1 cellular context compared by ENCODE assay signal in genomic region chr5:69374911-69375446, GRCh38.
TF ChIP-seq lines count a peak whose summit lies in the region.

No MANE protein-coding gene starts in this region.

TF ChIP-seq in GM12878, 131 proteins besides CTCF, POLR2A, EP300 and RAD21 (continued from another document and continues in another):
- TF ChIP-seq ZBTB33 (IDR thresholded peaks at IDR 0.05) (no peak), KAT2A (conservative IDR thresholded peaks at IDR 0.05; ENCODE audit: control insufficient read depth, low read depth, low read length) (no peak), MEF2A (IDR thresholded peaks at IDR 0.05; ENCODE audit: insufficient read depth, low read depth, low read length) (peak; percentile 97), CEBPB (IDR thresholded peaks at IDR 0.05; ENCODE audit: borderline replicate concordance in 1 of 2, low read depth in 2 of 2, low read length in 2 of 2) (no peak; a peak in 1 of 4 replicates), TAF1 (IDR thresholded peaks at IDR 0.05; ENCODE audit: borderline replicate concordance, low read depth, low read length) (peak; percentile 20; the same call in 1 of the 2 replicates), CEBPZ (IDR thresholded peaks at IDR 0.05; ENCODE audit: low read depth, low read length) (no peak), MTA2 (IDR thresholded peaks at IDR 0.05; ENCODE audit: low read depth) (peak; percentile 98), ZNF217 (IDR thresholded peaks at IDR 0.05) (no peak), YY1 (IDR thresholded peaks at IDR 0.05; ENCODE audit: low read depth, low read length) (no peak), EED (IDR thresholded peaks at IDR 0.05; ENCODE audit: low read depth) (0 out of 2 replicates have a peak, but pooled peaks have one; percentile 36), MEF2B (IDR thresholded peaks at IDR 0.05; ENCODE audit: partially characterized antibody, poor library complexity, severe bottlenecking) (peak; percentile 95), NR2C2 (IDR thresholded peaks at IDR 0.05; ENCODE audit: borderline replicate concordance, control insufficient read depth, insufficient read length, low read depth) (no peak), ZZZ3 (IDR thresholded peaks at IDR 0.05; ENCODE audit: control insufficient read depth, insufficient read length, low read depth) (no peak), WRNIP1 (IDR thresholded peaks at IDR 0.05; ENCODE audit: borderline replicate concordance, low read depth, low read length) (no peak), HDAC6 (IDR thresholded peaks at IDR 0.05; ENCODE audit: unreplicated experiment) (no peak), YBX1 (IDR thresholded peaks at IDR 0.05) (no peak), NR2C1 (IDR thresholded peaks at IDR 0.05) (no peak), STAT3 (IDR thresholded peaks at IDR 0.05; ENCODE audit: low read depth, low read length) (no peak), RBBP5 (conservative IDR thresholded peaks at IDR 0.05) (no peak), PAX8 (IDR thresholded peaks at IDR 0.05) (0 out of 2 replicates have a peak, but pooled peaks have one; percentile 57), JUNB (IDR thresholded peaks at IDR 0.05) (0 out of 2 replicates have a peak, but pooled peaks have one; percentile 40), SMAD1 (IDR thresholded peaks at IDR 0.05; ENCODE audit: low read depth, partially characterized antibody) (no peak), SREBF1 (IDR thresholded peaks at IDR 0.05; ENCODE audit: low read length) (no peak), CBFB (IDR thresholded peaks at IDR 0.05; ENCODE audit: low read depth) (no peak), SIN3A (IDR thresholded peaks at IDR 0.05; ENCODE audit: low read depth, low read length) (no peak), ZBTB11 (CRISPR knock-in tag; IDR thresholded peaks at IDR 0.05) (no peak), SMARCA5 (IDR thresholded peaks at IDR 0.05) (peak; percentile 72; the same call in 1 of the 2 replicates), FOXM1 (IDR thresholded peaks at IDR 0.05; ENCODE audit: low read depth, low read length) (peak; percentile 71), CHD4 (IDR thresholded peaks at IDR 0.05) (no peak), SREBF2 (IDR thresholded peaks at IDR 0.05; ENCODE audit: low read length) (no peak), POLR2AphosphoS5 (IDR thresholded peaks at IDR 0.05; ENCODE audit: low read length) (no peak), IKZF2 (IDR thresholded peaks at IDR 0.05) (peak; percentile 77 to 84), JUND (IDR thresholded peaks at IDR 0.05; ENCODE audit: low read depth, low read length) (no peak), HDGF (IDR thresholded peaks at IDR 0.05) (0 out of 2 replicates have a peak, but pooled peaks have one; percentile 48), SPI1 (IDR thresholded peaks at IDR 0.05; ENCODE audit: borderline replicate concordance, insufficient read depth, low read depth, low read length) (peak; percentile 92), ZBED1 (IDR thresholded peaks at IDR 0.05; ENCODE audit: borderline replicate concordance) (no peak; the same call in 1 of the 2 replicates), ZNF384 (IDR thresholded peaks at IDR 0.05; ENCODE audit: borderline replicate concordance, low read depth, low read length) (no peak), IRF4 (IDR thresholded peaks at IDR 0.05; ENCODE audit: low read depth, low read length) (no peak), SIX5 (IDR thresholded peaks at IDR 0.05; ENCODE audit: low read depth, low read length, severe bottlenecking) (no peak), CHD1 (IDR thresholded peaks at IDR 0.05; ENCODE audit: low read depth, low read length) (no peak), RCOR1 (conservative IDR thresholded peaks at IDR 0.05; ENCODE audit: low read depth, low read length) (no peak), MYB (IDR thresholded peaks at IDR 0.05; ENCODE audit: borderline replicate concordance, low read depth, low read length) (no peak), HDAC2 (IDR thresholded peaks at IDR 0.05) (no peak), EZH2 (IDR thresholded peaks at IDR 0.05; ENCODE audit: borderline replicate concordance, control insufficient read depth, low read depth, low read length) (no peak), SUPT20H (IDR thresholded peaks at IDR 0.05; ENCODE audit: borderline replicate concordance, control insufficient read depth, low read depth, low read length) (no peak)
- TF ChIP-seq, protein P1, sequence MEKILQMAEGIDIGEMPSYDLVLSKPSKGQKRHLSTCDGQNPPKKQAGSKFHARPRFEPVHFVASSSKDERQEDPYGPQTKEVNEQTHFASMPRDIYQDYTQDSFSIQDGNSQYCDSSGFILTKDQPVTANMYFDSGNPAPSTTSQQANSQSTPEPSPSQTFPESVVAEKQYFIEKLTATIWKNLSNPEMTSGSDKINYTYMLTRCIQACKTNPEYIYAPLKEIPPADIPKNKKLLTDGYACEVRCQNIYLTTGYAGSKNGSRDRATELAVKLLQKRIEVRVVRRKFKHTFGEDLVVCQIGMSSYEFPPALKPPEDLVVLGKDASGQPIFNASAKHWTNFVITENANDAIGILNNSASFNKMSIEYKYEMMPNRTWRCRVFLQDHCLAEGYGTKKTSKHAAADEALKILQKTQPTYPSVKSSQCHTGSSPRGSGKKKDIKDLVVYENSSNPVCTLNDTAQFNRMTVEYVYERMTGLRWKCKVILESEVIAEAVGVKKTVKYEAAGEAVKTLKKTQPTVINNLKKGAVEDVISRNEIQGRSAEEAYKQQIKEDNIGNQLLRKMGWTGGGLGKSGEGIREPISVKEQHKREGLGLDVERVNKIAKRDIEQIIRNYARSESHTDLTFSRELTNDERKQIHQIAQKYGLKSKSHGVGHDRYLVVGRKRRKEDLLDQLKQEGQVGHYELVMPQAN (conservative IDR thresholded peaks at IDR 0.05) = no peak
- TF ChIP-seq, protein P2, sequence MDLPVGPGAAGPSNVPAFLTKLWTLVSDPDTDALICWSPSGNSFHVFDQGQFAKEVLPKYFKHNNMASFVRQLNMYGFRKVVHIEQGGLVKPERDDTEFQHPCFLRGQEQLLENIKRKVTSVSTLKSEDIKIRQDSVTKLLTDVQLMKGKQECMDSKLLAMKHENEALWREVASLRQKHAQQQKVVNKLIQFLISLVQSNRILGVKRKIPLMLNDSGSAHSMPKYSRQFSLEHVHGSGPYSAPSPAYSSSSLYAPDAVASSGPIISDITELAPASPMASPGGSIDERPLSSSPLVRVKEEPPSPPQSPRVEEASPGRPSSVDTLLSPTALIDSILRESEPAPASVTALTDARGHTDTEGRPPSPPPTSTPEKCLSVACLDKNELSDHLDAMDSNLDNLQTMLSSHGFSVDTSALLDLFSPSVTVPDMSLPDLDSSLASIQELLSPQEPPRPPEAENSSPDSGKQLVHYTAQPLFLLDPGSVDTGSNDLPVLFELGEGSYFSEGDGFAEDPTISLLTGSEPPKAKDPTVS (IDR thresholded peaks at IDR 0.05; ENCODE audit: low read depth, low read length) = no peak
- TF ChIP-seq, protein P3, sequence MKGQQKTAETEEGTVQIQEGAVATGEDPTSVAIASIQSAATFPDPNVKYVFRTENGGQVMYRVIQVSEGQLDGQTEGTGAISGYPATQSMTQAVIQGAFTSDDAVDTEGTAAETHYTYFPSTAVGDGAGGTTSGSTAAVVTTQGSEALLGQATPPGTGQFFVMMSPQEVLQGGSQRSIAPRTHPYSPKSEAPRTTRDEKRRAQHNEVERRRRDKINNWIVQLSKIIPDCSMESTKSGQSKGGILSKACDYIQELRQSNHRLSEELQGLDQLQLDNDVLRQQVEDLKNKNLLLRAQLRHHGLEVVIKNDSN (IDR thresholded peaks at IDR 0.05; ENCODE audit: borderline replicate concordance, extremely low read length, insufficient read depth, low read depth, low read length) = no peak
- TF ChIP-seq, protein P4, sequence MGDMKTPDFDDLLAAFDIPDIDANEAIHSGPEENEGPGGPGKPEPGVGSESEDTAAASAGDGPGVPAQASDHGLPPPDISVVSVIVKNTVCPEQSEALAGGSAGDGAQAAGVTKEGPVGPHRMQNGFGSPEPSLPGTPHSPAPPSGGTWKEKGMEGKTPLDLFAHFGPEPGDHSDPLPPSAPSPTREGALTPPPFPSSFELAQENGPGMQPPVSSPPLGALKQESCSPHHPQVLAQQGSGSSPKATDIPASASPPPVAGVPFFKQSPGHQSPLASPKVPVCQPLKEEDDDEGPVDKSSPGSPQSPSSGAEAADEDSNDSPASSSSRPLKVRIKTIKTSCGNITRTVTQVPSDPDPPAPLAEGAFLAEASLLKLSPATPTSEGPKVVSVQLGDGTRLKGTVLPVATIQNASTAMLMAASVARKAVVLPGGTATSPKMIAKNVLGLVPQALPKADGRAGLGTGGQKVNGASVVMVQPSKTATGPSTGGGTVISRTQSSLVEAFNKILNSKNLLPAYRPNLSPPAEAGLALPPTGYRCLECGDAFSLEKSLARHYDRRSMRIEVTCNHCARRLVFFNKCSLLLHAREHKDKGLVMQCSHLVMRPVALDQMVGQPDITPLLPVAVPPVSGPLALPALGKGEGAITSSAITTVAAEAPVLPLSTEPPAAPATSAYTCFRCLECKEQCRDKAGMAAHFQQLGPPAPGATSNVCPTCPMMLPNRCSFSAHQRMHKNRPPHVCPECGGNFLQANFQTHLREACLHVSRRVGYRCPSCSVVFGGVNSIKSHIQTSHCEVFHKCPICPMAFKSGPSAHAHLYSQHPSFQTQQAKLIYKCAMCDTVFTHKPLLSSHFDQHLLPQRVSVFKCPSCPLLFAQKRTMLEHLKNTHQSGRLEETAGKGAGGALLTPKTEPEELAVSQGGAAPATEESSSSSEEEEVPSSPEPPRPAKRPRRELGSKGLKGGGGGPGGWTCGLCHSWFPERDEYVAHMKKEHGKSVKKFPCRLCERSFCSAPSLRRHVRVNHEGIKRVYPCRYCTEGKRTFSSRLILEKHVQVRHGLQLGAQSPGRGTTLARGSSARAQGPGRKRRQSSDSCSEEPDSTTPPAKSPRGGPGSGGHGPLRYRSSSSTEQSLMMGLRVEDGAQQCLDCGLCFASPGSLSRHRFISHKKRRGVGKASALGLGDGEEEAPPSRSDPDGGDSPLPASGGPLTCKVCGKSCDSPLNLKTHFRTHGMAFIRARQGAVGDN (IDR thresholded peaks at IDR 0.05) = no peak
